1 cellular context compared by ENCODE assay signal in genomic region chr19:952680-953500, GRCh38.
A peak's percentile ranks its signal among the peaks of the same experiment; 100 is the strongest.
TF ChIP-seq lines count a peak whose summit lies in the region.

No MANE protein-coding gene starts in this region.

TF ChIP-seq in HepG2, 621 proteins besides CTCF, POLR2A, EP300 and RAD21 (continued from another document):
- 0 out of 2 replicates have a peak, but pooled peaks have one; percentile 67 for TF ChIP-seq ZXDC (CRISPR knock-in tag; IDR thresholded peaks at IDR 0.05)
- peak; percentile 66 for TF ChIP-seq ATF3 (CRISPR knock-in tag; IDR thresholded peaks at IDR 0.05)
- TF ChIP-seq ZNF589 (CRISPR knock-in tag; conservative IDR thresholded peaks at IDR 0.05), result no peak
- TF ChIP-seq MAFF (IDR thresholded peaks at IDR 0.05; ENCODE audit: low read depth, low read length), result no peak
- no peak for TF ChIP-seq NPAS2 (CRISPR knock-in tag; IDR thresholded peaks at IDR 0.05; ENCODE audit: borderline replicate concordance)
TF ChIP-seq in HepG2: peak in this region for 331.
